ENCODE assay signal across 22 cellular contexts in genomic region chr9:804026-804425, GRCh38. TPM values are rescaled to one million over a fixed set of nuclear protein-coding genes. Genes with fewer than 3 reads are reported as not detected.
DNase-seq lines count a peak whose midpoint lies in the region; ATAC-seq, FAIRE-seq and TF ChIP-seq lines count a peak whose summit lies in the region.
"Had no signal": no experiment of that assay in that cellular context is flagged by ENCODE, and none has a peak within 500 bp of the region (broad histone marks: within the 10 kb centered on the region; RNA-seq: fewer than 3 reads in every experiment).

No MANE protein-coding gene starts in this region.

- H3K18ac ChIP-seq in IMR-90 (ENCODE audit: low read depth, low read length), result no peak overlapping the region

- peaks cover 14% of the 10 kb centered on the region for H3K4me1 ChIP-seq in IMR-90 (ENCODE audit: control insufficient read depth, insufficient read depth, low read length)
- H3K4me1 ChIP-seq in keratinocyte (ENCODE audit: control insufficient read depth, extremely low read depth, insufficient read depth, low read length), result peaks cover 25% of the 10 kb centered on the region

- BruUV-seq in IMR-90 (replicated peaks; lab: Mats Ljungman, UMichigan), result no TSS peak

- H3K27me3 ChIP-seq in IMR-90 (ENCODE audit: control insufficient read depth, insufficient read depth, low read length) (no peaks in the 10 kb centered on the region), keratinocyte (ENCODE audit: control insufficient read depth, extremely low read depth, insufficient read depth, low read length) (no peaks in the 10 kb centered on the region), dorsolateral prefrontal cortex (no peaks in the 10 kb centered on the region)

- H3K27ac ChIP-seq in IMR-90 (ENCODE audit: insufficient read depth, low read length) (peak overlapping the region; percentile 0; the same call in 1 of the 2 replicates), keratinocyte (ENCODE audit: control insufficient read depth, insufficient read depth, low read length) (no peak overlapping the region), substantia nigra (ENCODE audit: low read depth, low read length, poor library complexity, severe bottlenecking) (no peak overlapping the region), dorsolateral prefrontal cortex (no peak overlapping the region)

- H3K4me2 ChIP-seq in IMR-90 (ENCODE audit: low read depth, low read length) (no peak overlapping the region), keratinocyte (ENCODE audit: control insufficient read depth, extremely low read depth, insufficient read depth, low read depth, low read length) (no peak overlapping the region)

- peaks cover 4 to 6% of the 10 kb centered on the region in 2 experiments; a peak in 2 of 4 replicates for H3K79me1 ChIP-seq in IMR-90 (ENCODE audit: low read depth in 1 of 2, low read length in 2 of 2)

- H3K56ac ChIP-seq in IMR-90 (ENCODE audit: extremely low read depth, insufficient read depth, low read length), result no peak overlapping the region

- peak overlapping the region; percentile 31 for H3K4ac ChIP-seq in IMR-90 (ENCODE audit: low read depth, low read length)

- no peak for FAIRE-seq in keratinocyte (lab: Jason Lieb, UNC)
- FAIRE-seq: GM12891, GM19239, HepG2, HTR-8/SVneo had no signal

- POLR2A ChIA-PET in IMR-90 (lab: Charles Lee; ENCODE audit: unreplicated experiment), result no interaction called here

- ATAC-seq in IMR-90 (ENCODE audit: low read depth), result no peak
- ATAC-seq: CD8-positive, alpha-beta T cell; HepG2 had no signal

- peak overlapping the region in 1 of 2 experiments; percentile 36; a peak in 1 of 4 replicates for H4K8ac ChIP-seq in IMR-90 (ENCODE audit: low read depth in 2 of 2, low read length in 2 of 2)

- no peaks in the 10 kb centered on the region for H3K36me3 ChIP-seq in IMR-90 (ENCODE audit: control insufficient read depth, insufficient read depth, low read length)
- no peaks in the 10 kb centered on the region for H3K36me3 ChIP-seq in keratinocyte (ENCODE audit: control insufficient read depth in 2 of 2, extremely low read depth in 1 of 2, insufficient read depth in 2 of 2, low read length in 2 of 2)

- no peak overlapping the region for H3K23ac ChIP-seq in IMR-90 (ENCODE audit: low read depth, low read length)

- no peak overlapping the region for H3K14ac ChIP-seq in IMR-90 (replicated peaks; ENCODE audit: low read depth, low read length)

- no peak overlapping the region for H2AK9ac ChIP-seq in IMR-90 (replicated peaks; ENCODE audit: low read depth, low read length, poor library complexity)

- H3K4me3 ChIP-seq in IMR-90 (ENCODE audit: insufficient read depth, low read depth, low read length), result no peak overlapping the region
- no peak overlapping the region for H3K4me3 ChIP-seq in keratinocyte (ENCODE audit: control insufficient read depth in 2 of 3, extremely low read depth in 1 of 3, insufficient read depth in 2 of 3, low read depth in 1 of 3, low read length in 3 of 3)
- H3K4me3 ChIP-seq in dorsolateral prefrontal cortex, result no peak overlapping the region

- no peak for TF ChIP-seq RAD21 in IMR-90 (IDR thresholded peaks at IDR 0.05; ENCODE audit: low read length)

- dilution Hi-C loops in IMR-90 (cut with HindIII; ENCODE audit: low sequenced_read_pairs, unreplicated experiment), result no loop called here
- dilution Hi-C loops in keratinocyte (cut with MboI; ENCODE audit: extremely low pct_ligation_motif_present, low sequenced_read_pairs), result no loop called here

- in situ Hi-C loops in IMR-90 (cut with MboI; ENCODE audit: low sequenced_read_pairs), result no loop called here

- no peaks in the 10 kb centered on the region for H4K20me1 ChIP-seq in IMR-90 (ENCODE audit: insufficient read depth, low read length)
- no peaks in the 10 kb centered on the region for H4K20me1 ChIP-seq in keratinocyte (ENCODE audit: control insufficient read depth, extremely low read depth, insufficient read depth, low read length)

- TF ChIP-seq CTCF in IMR-90 (conservative IDR thresholded peaks at IDR 0.05; ENCODE audit: low read depth, low read length), result no peak
- TF ChIP-seq CTCF in keratinocyte (optimal IDR thresholded peaks at IDR 0.05 in 1 of 3, IDR thresholded peaks at IDR 0.05 in 1 of 3, conservative IDR thresholded peaks at IDR 0.05 in 1 of 3; ENCODE audit: extremely low read depth in 1 of 3, insufficient read depth in 2 of 3, low read length in 3 of 3), result no peak
- no peak for TF ChIP-seq CTCF in dorsolateral prefrontal cortex (IDR thresholded peaks at IDR 0.05 in 54 of 56, conservative IDR thresholded peaks at IDR 0.05 in 2 of 56; ENCODE audit: low read depth in 1 of 56, partially characterized antibody in 56 of 56)

- peak overlapping the region; percentile 72 for H2BK20ac ChIP-seq in IMR-90 (ENCODE audit: low read depth, low read length)

- H3K9me3 ChIP-seq in IMR-90 (ENCODE audit: control insufficient read depth, insufficient read depth, low read length) (no peaks in the 10 kb centered on the region), keratinocyte (ENCODE audit: control insufficient read depth, low read depth, low read length) (no peaks in the 10 kb centered on the region)

- no peaks in the 10 kb centered on the region for H3K79me2 ChIP-seq in keratinocyte (ENCODE audit: control insufficient read depth, insufficient read depth, low read length)

- H2BK15ac ChIP-seq in IMR-90 (ENCODE audit: low read depth, low read length), result peak overlapping the region; percentile 75; the same call in 1 of the 3 replicates

- H4K91ac ChIP-seq in IMR-90 (ENCODE audit: insufficient read depth, low read depth, low read length), result peak overlapping the region; percentile 57

- no peak for DNase-seq in IMR-90
- peak; percentile 17 for DNase-seq in astrocyte of the hippocampus (ENCODE audit: low read depth, low spot score)
- DNase-seq in keratinocyte (ENCODE audit: low read depth, low spot score), result no peak
- peak; percentile 45 for DNase-seq in renal cortical epithelial cell (ENCODE audit: low read depth)
- no peak for DNase-seq in substantia nigra (lab: John Stamatoyannopoulos, UW)
- no peak for DNase-seq in NCI-H1417 treated with DMSO at 0.1 percent for 48 hours (lab: John Stamatoyannopoulos, UW)
- DNase-seq in GM03348 (ENCODE audit: low spot score), result no peak
- no peak for DNase-seq in dorsolateral prefrontal cortex
- DNase-seq: CD8-positive, alpha-beta T cell; COR-L47; DMS53; HCEC 1CT; HFFc6 had no signal

- H2BK5ac ChIP-seq in IMR-90 (ENCODE audit: low read depth, low read length, poor library complexity, severe bottlenecking), result no peak overlapping the region

- H2AK5ac ChIP-seq in IMR-90 (ENCODE audit: low read depth, low read length), result peak overlapping the region; percentile 31; the same call in 1 of the 2 replicates

- H2BK120ac ChIP-seq in IMR-90 (ENCODE audit: low read depth, low read length), result peak overlapping the region; percentile 38

- H2AFZ ChIP-seq in IMR-90 (replicated peaks; ENCODE audit: low read length, poor library complexity), result no peak overlapping the region
- peak overlapping the region; percentile 13 for H2AFZ ChIP-seq in keratinocyte (ENCODE audit: control insufficient read depth, low read length)

- intact Hi-C loops in IMR-90 (cut with micrococcal nuclease), result no loop called here
- intact Hi-C loops in dorsolateral prefrontal cortex (cut with DNase I), result loop anchor here (10.0 kb wide), 2 partner anchors 399 to 419 kb away; no protein-coding TSS in a partner anchor

- peaks cover 3% of the 10 kb centered on the region for H3K9me1 ChIP-seq in IMR-90 (ENCODE audit: insufficient read depth, low read length)
- H3K9me1 ChIP-seq in keratinocyte (ENCODE audit: control insufficient read depth, extremely low read depth, insufficient read depth, low read length), result no peaks in the 10 kb centered on the region

- H3K9ac ChIP-seq in IMR-90 (ENCODE audit: low read depth, low read length), result no peak overlapping the region
- H3K9ac ChIP-seq in keratinocyte (ENCODE audit: control insufficient read depth, extremely low read depth, insufficient read depth, low read length), result no peak overlapping the region

- CTCF ChIA-PET in IMR-90 (lab: Yijun Ruan, JAX), result interaction anchor here (2.3 kb wide), 1 partner anchor 190 kb away, joined by 8 read pairs; no protein-coding TSS in a partner anchor

- H4K5ac ChIP-seq in IMR-90 (ENCODE audit: low read depth, low read length), result no peak overlapping the region

- no peak for TF ChIP-seq POLR2A in IMR-90 (IDR thresholded peaks at IDR 0.05; ENCODE audit: low read depth, low read length)

TF ChIP-seq in IMR-90, 13 proteins besides CTCF, POLR2A, EP300 and RAD21:
- TF ChIP-seq MAFK (IDR thresholded peaks at IDR 0.05; ENCODE audit: low read depth, low read length) (no peak), RFX5 (IDR thresholded peaks at IDR 0.05; ENCODE audit: low read depth, low read length) (no peak), RCOR1 (IDR thresholded peaks at IDR 0.05; ENCODE audit: insufficient replicate concordance, low read length) (no peak), MXI1 (IDR thresholded peaks at IDR 0.05; ENCODE audit: borderline replicate concordance, low read depth, low read length) (no peak), FOS (IDR thresholded peaks at IDR 0.05; ENCODE audit: low read depth, low read length) (no peak), SMC3 (IDR thresholded peaks at IDR 0.05; ENCODE audit: low read depth, low read length) (no peak), CEBPB (IDR thresholded peaks at IDR 0.05; ENCODE audit: low read depth, low read length) (no peak)
TF ChIP-seq in IMR-90: peak in this region for 0.

RNA-seq across cellular contexts. Expression of gene DMRT1, which starts 37.5 kb away (rescaled TPM):
- under 0.01 TPM in 1 of 2 replicates, not detected in the other for total RNA-seq in IMR-90 (2012; rRNA removed)
- not detected in 2 replicates for polyA plus RNA-seq in IMR-90 (2012; rRNA removed)
- polyA plus RNA-seq in IMR-90 (2012; cell fraction: cytosol; rRNA removed), result not detected in 2 replicates
- polyA plus RNA-seq in IMR-90 (2012; cell fraction: nucleus; rRNA removed; ENCODE audit: low replicate concordance), result not detected in 2 replicates
- polyA plus RNA-seq in keratinocyte, result not detected in 3 replicates
- not detected for polyA plus RNA-seq in keratinocyte (2011; ENCODE audit: low read depth)
- polyA plus RNA-seq in keratinocyte (2011; cell fraction: cytosol; rRNA removed), result not detected in 2 replicates
- polyA plus RNA-seq in keratinocyte (2011; cell fraction: nucleus; rRNA removed), result not detected in 2 replicates
- not detected in 2 replicates for polyA plus RNA-seq in keratinocyte (2012; ENCODE audit: low replicate concordance)
- polyA minus RNA-seq in keratinocyte, result not detected in 3 replicates
- not detected for polyA minus RNA-seq in keratinocyte (2011; cell fraction: cytosol; rRNA and poly(A)+ RNA removed)
- polyA minus RNA-seq in keratinocyte (2011; cell fraction: nucleus; rRNA and poly(A)+ RNA removed), result not detected in 2 replicates
- not detected in 2 replicates for total RNA-seq in renal cortical epithelial cell
- total RNA-seq in dorsolateral prefrontal cortex, result not detected
- total RNA-seq: A673; CD8-positive, alpha-beta T cell; G401; H4; HepG2; HFFc6 had no signal
- polyA plus RNA-seq: BJ, CD14-positive monocyte, HepG2 had no signal

Comparison
In these comparisons a context has a peak if more than half of its experiments do, and no peak if none do; other contexts are left out.
1. DNase-seq: peak in astrocyte of the hippocampus (single experiment) and renal cortical epithelial cell (single experiment); none in IMR-90 (single experiment), keratinocyte (single experiment), substantia nigra (0 of 49), NCI-H1417 treated with DMSO at 0.1 percent for 48 hours (single experiment), GM03348 (single experiment) and dorsolateral prefrontal cortex (0 of 10).